In the genomic region with DNA sequence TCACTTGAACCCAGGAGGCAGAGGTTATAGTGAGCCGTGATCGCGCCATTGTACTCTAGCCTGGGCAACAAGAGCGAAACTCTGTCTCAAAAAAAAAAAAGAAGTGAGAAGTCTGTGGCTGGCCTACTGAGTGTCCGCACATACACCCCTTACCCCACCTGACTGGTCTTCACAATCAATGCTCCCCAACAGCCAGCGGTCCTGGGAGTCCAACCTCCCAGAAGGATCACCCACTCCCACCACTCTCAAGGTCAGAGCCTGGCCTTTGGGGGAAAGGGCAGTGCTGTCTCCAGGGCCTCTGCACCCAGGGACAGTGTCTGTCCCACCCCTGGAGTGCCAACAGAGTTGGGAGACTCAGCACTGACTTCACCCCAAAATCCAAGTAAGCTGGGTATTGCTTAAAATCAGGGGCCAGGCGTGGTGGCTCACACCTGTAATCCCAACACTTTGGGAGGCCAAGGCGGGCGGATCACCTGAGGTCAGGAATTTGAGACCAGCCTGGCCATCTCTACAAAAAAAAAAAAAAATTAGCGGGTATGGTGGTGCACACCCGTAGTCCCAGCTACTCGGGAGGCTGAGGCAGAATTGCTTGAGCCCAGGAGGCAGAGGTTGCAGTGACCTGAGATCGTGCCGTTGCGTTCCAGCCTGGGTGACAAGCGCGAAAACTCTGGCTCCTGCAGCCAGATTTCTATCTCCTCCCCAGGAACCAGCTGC, we compare ENCODE assay signal across 1 cellular context.
A peak's percentile ranks its signal among the peaks of the same experiment; 100 is the strongest.
TF ChIP-seq lines count a peak whose summit lies in the region.

No MANE protein-coding gene starts in this region.

TF ChIP-seq in GM12878, 131 proteins besides CTCF, POLR2A, EP300 and RAD21:
- TF ChIP-seq DPF2 (IDR thresholded peaks at IDR 0.05) (no peak), SIN3A (IDR thresholded peaks at IDR 0.05; ENCODE audit: low read depth, low read length) (no peak), SPI1 (IDR thresholded peaks at IDR 0.05; ENCODE audit: borderline replicate concordance, insufficient read depth, low read depth, low read length) (peak; percentile 64; the same call in 1 of the 2 replicates), ZNF622 (IDR thresholded peaks at IDR 0.05) (no peak), BHLHE40 (IDR thresholded peaks at IDR 0.05; ENCODE audit: borderline replicate concordance in 1 of 2, low read depth in 2 of 2, low read length in 1 of 2) (no peak), CEBPB (IDR thresholded peaks at IDR 0.05; ENCODE audit: borderline replicate concordance in 1 of 2, low read depth in 2 of 2, low read length in 2 of 2) (no peak), TAF1 (IDR thresholded peaks at IDR 0.05; ENCODE audit: borderline replicate concordance, low read depth, low read length) (no peak)
- TF ChIP-seq, protein P1, sequence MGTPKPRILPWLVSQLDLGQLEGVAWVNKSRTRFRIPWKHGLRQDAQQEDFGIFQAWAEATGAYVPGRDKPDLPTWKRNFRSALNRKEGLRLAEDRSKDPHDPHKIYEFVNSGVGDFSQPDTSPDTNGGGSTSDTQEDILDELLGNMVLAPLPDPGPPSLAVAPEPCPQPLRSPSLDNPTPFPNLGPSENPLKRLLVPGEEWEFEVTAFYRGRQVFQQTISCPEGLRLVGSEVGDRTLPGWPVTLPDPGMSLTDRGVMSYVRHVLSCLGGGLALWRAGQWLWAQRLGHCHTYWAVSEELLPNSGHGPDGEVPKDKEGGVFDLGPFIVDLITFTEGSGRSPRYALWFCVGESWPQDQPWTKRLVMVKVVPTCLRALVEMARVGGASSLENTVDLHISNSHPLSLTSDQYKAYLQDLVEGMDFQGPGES (IDR thresholded peaks at IDR 0.05): no peak
